Comparison of ENCODE assay signal across 11 cellular contexts in the genomic region with DNA sequence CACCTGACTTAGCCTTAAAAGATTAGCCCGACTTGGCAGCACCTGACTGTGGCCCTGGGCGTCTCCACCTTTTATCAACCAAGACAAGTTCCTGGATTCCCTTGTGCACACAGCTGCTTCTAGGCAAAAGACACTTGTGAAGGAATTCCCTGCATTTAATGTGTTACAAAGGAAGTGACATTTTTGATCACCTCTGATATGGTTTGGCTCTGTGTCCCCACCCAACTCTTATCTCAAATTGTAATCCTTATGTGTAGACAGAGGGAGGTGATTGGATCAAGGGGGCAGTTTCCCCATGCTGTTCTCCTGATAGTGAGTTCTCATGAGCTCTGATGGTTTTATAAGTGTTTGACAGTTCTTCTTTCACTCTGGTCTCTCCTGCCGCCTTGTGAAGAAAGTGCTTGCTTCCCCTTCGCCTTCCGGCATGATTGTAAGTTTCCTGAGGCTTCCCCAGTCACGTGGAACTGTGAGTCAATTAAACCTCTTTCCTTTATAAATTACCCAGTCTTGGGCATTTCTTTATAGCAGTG. TPM values are rescaled to one million over a fixed set of nuclear protein-coding genes. Genes with fewer than 3 reads are reported as not detected.
DNase-seq lines count a peak whose midpoint lies in the region; TF ChIP-seq lines count a peak whose summit lies in the region.
"Had no signal": no experiment of that assay in that cellular context is flagged by ENCODE, and none has a peak within 500 bp of the region (broad histone marks: within the 10 kb centered on the region; RNA-seq: fewer than 3 reads in every experiment).

No MANE protein-coding gene starts in this region.

- TF ChIP-seq CTCF in GM12865 (IDR thresholded peaks at IDR 0.05; ENCODE audit: insufficient read depth, low read depth, low read length, missing control alignments) (no peak), NB4 (IDR thresholded peaks at IDR 0.05; ENCODE audit: low read depth, low read length) (no peak), breast epithelium (IDR thresholded peaks at IDR 0.05) (no peak), parathyroid adenoma (IDR thresholded peaks at IDR 0.05) (peak; percentile 17), progenitor cell of endocrine pancreas (IDR thresholded peaks at IDR 0.05; ENCODE audit: unreplicated experiment) (no peak)

- TF ChIP-seq POLR2A in NB4 (IDR thresholded peaks at IDR 0.05; ENCODE audit: extremely low read depth, insufficient read length) (no peak), breast epithelium (IDR thresholded peaks at IDR 0.05) (no peak)

- H3K79me2 ChIP-seq in parathyroid adenoma: peaks cover 18% of the 10 kb centered on the region

- H3K9ac ChIP-seq in parathyroid adenoma: no peak overlapping the region
- H3K9ac ChIP-seq: GM23248 had no signal

- no peak overlapping the region for H3K27ac Mint-ChIP-seq in progenitor cell of endocrine pancreas
- H3K27ac Mint-ChIP-seq: stimulated activated naive CD8-positive, alpha-beta T cell treated with anti-CD3 and anti-CD28 coated beads, Interleukin-15, amount 100 ng/mL, for 72 hours had no signal

- no peaks in the 10 kb centered on the region for H3K4me1 ChIP-seq in breast epithelium
- peaks cover 31% of the 10 kb centered on the region for H3K4me1 ChIP-seq in parathyroid adenoma

- H3K9me3 ChIP-seq in breast epithelium (no peaks in the 10 kb centered on the region), parathyroid adenoma (ENCODE audit: control insufficient read depth, low read length) (no peaks in the 10 kb centered on the region)
- H3K9me3 ChIP-seq: sigmoid colon had no signal

- no peaks in the 10 kb centered on the region for H3K36me3 ChIP-seq in breast epithelium
- no peaks in the 10 kb centered on the region for H3K36me3 ChIP-seq in parathyroid adenoma (ENCODE audit: control insufficient read depth, insufficient read depth, low read length)
- H3K36me3 ChIP-seq: sigmoid colon had no signal

- H3K4me3 Mint-ChIP-seq in progenitor cell of endocrine pancreas (ENCODE audit: low read depth): no peak overlapping the region

- peaks cover 23% of the 10 kb centered on the region for H3K4me1 Mint-ChIP-seq in progenitor cell of endocrine pancreas (ENCODE audit: low read depth)

- no peak overlapping the region for H3K4me3 ChIP-seq in GM12865 (ENCODE audit: low read depth, low read length)
- H3K4me3 ChIP-seq in NB4 (ENCODE audit: low read depth, low read length): no peak overlapping the region
- H3K4me3 ChIP-seq in breast epithelium: no peak overlapping the region
- H3K4me3 ChIP-seq in parathyroid adenoma (ENCODE audit: low read depth, low read length): no peak overlapping the region
- H3K4me3 ChIP-seq: GM23248, sigmoid colon had no signal

- H3K9me3 Mint-ChIP-seq in progenitor cell of endocrine pancreas (ENCODE audit: low read depth): no peaks in the 10 kb centered on the region

- peak overlapping the region; percentile 9 to 29 for H3K27ac ChIP-seq in breast epithelium
- peak overlapping the region; percentile 91 for H3K27ac ChIP-seq in parathyroid adenoma
- H3K27ac ChIP-seq: GM23248, sigmoid colon had no signal

- peaks cover 10% of the 10 kb centered on the region for H3K27me3 Mint-ChIP-seq in progenitor cell of endocrine pancreas
- H3K27me3 Mint-ChIP-seq: stimulated activated naive CD8-positive, alpha-beta T cell treated with anti-CD3 and anti-CD28 coated beads, Interleukin-15, amount 100 ng/mL, for 72 hours had no signal

- H3K36me3 Mint-ChIP-seq in progenitor cell of endocrine pancreas (ENCODE audit: insufficient read depth): no peaks in the 10 kb centered on the region

- no peak overlapping the region for H3K4me2 ChIP-seq in parathyroid adenoma (ENCODE audit: low read length)

- DNase-seq in GM12865 (ENCODE audit: low read depth): peak; percentile 51
- peak; percentile 45 for DNase-seq in NB4 (ENCODE audit: low read depth)
- DNase-seq in breast epithelium (ENCODE audit: low spot score in 2 of 2): no peak
- DNase-seq in NCI-H1048 (lab: John Stamatoyannopoulos, UW): no peak
- DNase-seq in progenitor cell of endocrine pancreas (ENCODE audit: low spot score, unreplicated experiment): no peak
- DNase-seq in NCI-H1105 treated with DMSO at 0.1 percent for 48 hours (lab: John Stamatoyannopoulos, UW): no peak
- DNase-seq: GM23248, NCI-H446 treated with DMSO at 0.1 percent for 48 hours, sigmoid colon had no signal

- H2AFZ ChIP-seq in parathyroid adenoma: peak overlapping the region; percentile 7
- H2AFZ ChIP-seq: GM23248 had no signal

- no peaks in the 10 kb centered on the region for H3K27me3 ChIP-seq in breast epithelium
- H3K27me3 ChIP-seq in parathyroid adenoma (ENCODE audit: control insufficient read depth, insufficient read depth, low read length): no peaks in the 10 kb centered on the region
- H3K27me3 ChIP-seq: sigmoid colon had no signal

- intact Hi-C loops in breast epithelium (cut with DNase I; ENCODE audit: low total_unique reads): loop anchor here (10.0 kb wide), 1 partner anchor 271 kb away; a partner anchor contains a TSS

RNA-seq across cellular contexts. Expression of a gene that starts 2.6 kb away (rescaled TPM):
- total RNA-seq in breast epithelium: 10 to 100 TPM; 36.4 to 71.7 (median 49.9) TPM
- 16.4 and 16.7 TPM in 2 replicates for total RNA-seq in progenitor cell of endocrine pancreas

Comparison
In these comparisons a context has a peak if more than half of its experiments do, and no peak if none do; other contexts are left out.
1. DNase-seq: peak in GM12865 (single experiment) and NB4 (single experiment); none in breast epithelium (0 of 2), NCI-H1048 (single experiment), progenitor cell of endocrine pancreas (single experiment) and NCI-H1105 treated with DMSO at 0.1 percent for 48 hours (single experiment).